Comparison of ENCODE assay signal across 10 cellular contexts in genomic region chr5:149583394-149583793, GRCh38. TPM values are rescaled to one million over a fixed set of nuclear protein-coding genes. Genes with fewer than 3 reads are reported as not detected.
A peak's percentile ranks its signal among the peaks of the same experiment; 100 is the strongest.
DNase-seq lines count a peak whose midpoint lies in the region; ATAC-seq and TF ChIP-seq lines count a peak whose summit lies in the region.
"Had no signal": no experiment of that assay in that cellular context is flagged by ENCODE, and none has a peak within 500 bp of the region (broad histone marks: within the 10 kb centered on the region; RNA-seq: fewer than 3 reads in every experiment).

No MANE protein-coding gene starts in this region.

- DNase-seq in NCI-H2196 (lab: John Stamatoyannopoulos, UW; ENCODE audit: unreplicated experiment) (peak; percentile 69), lung (ENCODE audit: low spot score) (no peak), KBM-7 (no peak), retina (no peak), activated T-cell treated with anti-CD3 and anti-CD28 coated beads for 4 hours (no peak)
- DNase-seq: activated B cell treated with CpG ODN at 0.5 μM for 24 hours had no signal

- TF ChIP-seq CTCF in lung (IDR thresholded peaks at IDR 0.05; ENCODE audit: control extremely low read depth, extremely low read depth), result no peak

- WGBS in lung, 2 donors, result 42 to 65% methylated on average over 1 of the region's 1 CpG

- no peaks in the 10 kb centered on the region for H3K27me3 ChIP-seq in lung (ENCODE audit: control insufficient read depth, insufficient read depth)

- peaks cover 5 to 18% of the 10 kb centered on the region in 2 donors for H3K4me1 ChIP-seq in lung (ENCODE audit: control insufficient read depth in 2 of 2, insufficient read depth in 2 of 2, low read length in 2 of 2)

- H3K27ac ChIP-seq in cingulate gyrus (ENCODE audit: low read depth, low read length) (peak overlapping the region; percentile 94), lung (ENCODE audit: low read depth in 1 of 2, low read length in 1 of 2) (peak overlapping the region; percentile 78 to 84), temporal lobe (ENCODE audit: low read depth, low read length) (peak overlapping the region; percentile 93)

- H3K4me3 ChIP-seq in lung, result no peak overlapping the region

- ATAC-seq in lung (ENCODE audit: insufficient read depth, low FRiP score) (no peak), HG03342 (IDR thresholded peaks at IDR 0.05; ENCODE audit: unreplicated experiment) (no peak)

- H3K36me3 ChIP-seq in lung (ENCODE audit: control insufficient read depth in 2 of 2, insufficient read depth in 2 of 2, low read length in 2 of 2), result no peaks in the 10 kb centered on the region

- in situ Hi-C loops in KBM-7 (cut with MboI; ENCODE audit: low pct_unique_long_range_greater_than_20kb, low sequenced_read_pairs), result no loop called here

- no peaks in the 10 kb centered on the region for H3K9me3 ChIP-seq in lung (ENCODE audit: control insufficient read depth in 2 of 2, insufficient read depth in 1 of 2, low read length in 1 of 2)

RNA-seq across cellular contexts. Expression of gene ARHGEF37, which starts 2.1 kb away (rescaled TPM):
- total RNA-seq in lung (1 to 10 TPM; 4.5 to 9.1 TPM), temporal lobe (0.49 TPM)
- polyA plus RNA-seq in lung, result 1 to 10 TPM; 2.2 to 2.8 TPM
- total RNA-seq: mononuclear cell had no signal

RNA-seq across cellular contexts. Expression of gene CSNK1A1, which starts 32.2 kb away (rescaled TPM):
- total RNA-seq in lung (100 to 1,000 TPM; 277 to 299 TPM), temporal lobe (260 TPM)
- 100 to 1,000 TPM in 1 of 2 donors, 10 to 100 TPM in 1; 48.6 to 108 TPM for polyA plus RNA-seq in lung
